1 cellular context compared by ENCODE assay signal in genomic region chr4:3784469-3785291, GRCh38.
TF ChIP-seq lines count a peak whose summit lies in the region.

No MANE protein-coding gene starts in this region.

TF ChIP-seq in HepG2, 621 proteins besides CTCF, POLR2A, EP300 and RAD21 (continued from another document and continues in another):
- TF ChIP-seq, protein P1, sequence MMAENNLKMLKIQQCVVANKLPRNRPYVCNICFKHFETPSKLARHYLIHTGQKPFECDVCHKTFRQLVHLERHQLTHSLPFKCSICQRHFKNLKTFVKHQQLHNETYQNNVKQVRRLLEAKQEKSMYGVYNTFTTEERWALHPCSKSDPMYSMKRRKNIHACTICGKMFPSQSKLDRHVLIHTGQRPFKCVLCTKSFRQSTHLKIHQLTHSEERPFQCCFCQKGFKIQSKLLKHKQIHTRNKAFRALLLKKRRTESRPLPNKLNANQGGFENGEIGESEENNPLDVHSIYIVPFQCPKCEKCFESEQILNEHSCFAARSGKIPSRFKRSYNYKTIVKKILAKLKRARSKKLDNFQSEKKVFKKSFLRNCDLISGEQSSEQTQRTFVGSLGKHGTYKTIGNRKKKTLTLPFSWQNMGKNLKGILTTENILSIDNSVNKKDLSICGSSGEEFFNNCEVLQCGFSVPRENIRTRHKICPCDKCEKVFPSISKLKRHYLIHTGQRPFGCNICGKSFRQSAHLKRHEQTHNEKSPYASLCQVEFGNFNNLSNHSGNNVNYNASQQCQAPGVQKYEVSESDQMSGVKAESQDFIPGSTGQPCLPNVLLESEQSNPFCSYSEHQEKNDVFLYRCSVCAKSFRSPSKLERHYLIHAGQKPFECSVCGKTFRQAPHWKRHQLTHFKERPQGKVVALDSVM (CRISPR knock-in tag; IDR thresholded peaks at IDR 0.05) = 0 out of 2 replicates have a peak, but pooled peaks have one; percentile 38
- TF ChIP-seq LCORL (IDR thresholded peaks at IDR 0.05) = no peak
- TF ChIP-seq LCORL (CRISPR knock-in tag; IDR thresholded peaks at IDR 0.05) = peak; percentile 99
- TF ChIP-seq ZNF230 (CRISPR knock-in tag; IDR thresholded peaks at IDR 0.05) = no peak; the same call in 1 of the 2 replicates
- TF ChIP-seq ZNF543 (CRISPR knock-in tag; IDR thresholded peaks at IDR 0.05) = peak; percentile 32; the same call in 1 of the 2 replicates
- TF ChIP-seq ZNF761 (CRISPR knock-in tag; conservative IDR thresholded peaks at IDR 0.05) = peak; percentile 47; the same call in 1 of the 2 replicates
- TF ChIP-seq AKAP8 (CRISPR knock-in tag; IDR thresholded peaks at IDR 0.05) = peak; percentile 76; the same call in 1 of the 2 replicates
- TF ChIP-seq CREM (IDR thresholded peaks at IDR 0.05) = peak; percentile 84
- no peak for TF ChIP-seq CREM (CRISPR knock-in tag; IDR thresholded peaks at IDR 0.05)
- TF ChIP-seq NKX3-1 (CRISPR knock-in tag; IDR thresholded peaks at IDR 0.05) = peak; percentile 91; the same call in 1 of the 2 replicates
- TF ChIP-seq NR2C2 (CRISPR knock-in tag; IDR thresholded peaks at IDR 0.05; ENCODE audit: borderline replicate concordance) = peak; percentile 78
- no peak for TF ChIP-seq TAF15 (IDR thresholded peaks at IDR 0.05; ENCODE audit: low read depth, low read length, poor library complexity, severe bottlenecking)
- TF ChIP-seq ZFP82 (CRISPR knock-in tag; IDR thresholded peaks at IDR 0.05; ENCODE audit: borderline replicate concordance) = no peak
- TF ChIP-seq HOXA9 (CRISPR knock-in tag; IDR thresholded peaks at IDR 0.05; ENCODE audit: borderline replicate concordance) = peak; percentile 65; the same call in 1 of the 2 replicates
- peak; percentile 100 for TF ChIP-seq SIX1 (CRISPR knock-in tag; IDR thresholded peaks at IDR 0.05; ENCODE audit: borderline replicate concordance)
- TF ChIP-seq ZNF749 (CRISPR knock-in tag; IDR thresholded peaks at IDR 0.05; ENCODE audit: borderline replicate concordance) = no peak
- TF ChIP-seq THAP11 (CRISPR knock-in tag; IDR thresholded peaks at IDR 0.05) = peak; percentile 52; the same call in 1 of the 2 replicates
- no peak for TF ChIP-seq SIN3B (IDR thresholded peaks at IDR 0.05; ENCODE audit: low read length)
- no peak for TF ChIP-seq ZNF180 (CRISPR knock-in tag; IDR thresholded peaks at IDR 0.05; ENCODE audit: borderline replicate concordance, low read depth)
- TF ChIP-seq ATM (IDR thresholded peaks at IDR 0.05; ENCODE audit: borderline replicate concordance) = no peak
- 0 out of 2 replicates have a peak, but pooled peaks have one; percentile 46 for TF ChIP-seq HMG20B (CRISPR knock-in tag; conservative IDR thresholded peaks at IDR 0.05)
- TF ChIP-seq ZNF879 (CRISPR knock-in tag; IDR thresholded peaks at IDR 0.05) = 0 out of 2 replicates have a peak, but pooled peaks have one; percentile 88
- peak; percentile 81; the same call in 1 of the 2 replicates for TF ChIP-seq ZNF160 (CRISPR knock-in tag; IDR thresholded peaks at IDR 0.05)
- TF ChIP-seq MTA3 (CRISPR knock-in tag; IDR thresholded peaks at IDR 0.05) = no peak
- peak; percentile 87; the same call in 1 of the 2 replicates for TF ChIP-seq KLF11 (CRISPR knock-in tag; IDR thresholded peaks at IDR 0.05)
- peak; percentile 24 for TF ChIP-seq ZNF18 (CRISPR knock-in tag; IDR thresholded peaks at IDR 0.05; ENCODE audit: insufficient replicate concordance)
- peak; percentile 71; the same call in 1 of the 2 replicates for TF ChIP-seq ZNF841 (CRISPR knock-in tag; IDR thresholded peaks at IDR 0.05; ENCODE audit: borderline replicate concordance)
- TF ChIP-seq ZNF598 (CRISPR knock-in tag; IDR thresholded peaks at IDR 0.05; ENCODE audit: borderline replicate concordance) = peak; percentile 53; the same call in 1 of the 2 replicates
- TF ChIP-seq ZNF253 (CRISPR knock-in tag; IDR thresholded peaks at IDR 0.05; ENCODE audit: borderline replicate concordance) = peak; percentile 90; the same call in 1 of the 2 replicates
- TF ChIP-seq SMARCC2 (IDR thresholded peaks at IDR 0.05) = no peak
- no peak; the same call in 1 of the 2 replicates for TF ChIP-seq ELK4 (CRISPR knock-in tag; IDR thresholded peaks at IDR 0.05; ENCODE audit: borderline replicate concordance)
- TF ChIP-seq, protein P2, sequence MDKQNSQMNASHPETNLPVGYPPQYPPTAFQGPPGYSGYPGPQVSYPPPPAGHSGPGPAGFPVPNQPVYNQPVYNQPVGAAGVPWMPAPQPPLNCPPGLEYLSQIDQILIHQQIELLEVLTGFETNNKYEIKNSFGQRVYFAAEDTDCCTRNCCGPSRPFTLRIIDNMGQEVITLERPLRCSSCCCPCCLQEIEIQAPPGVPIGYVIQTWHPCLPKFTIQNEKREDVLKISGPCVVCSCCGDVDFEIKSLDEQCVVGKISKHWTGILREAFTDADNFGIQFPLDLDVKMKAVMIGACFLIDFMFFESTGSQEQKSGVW (CRISPR knock-in tag; IDR thresholded peaks at IDR 0.05; ENCODE audit: borderline replicate concordance) = no peak
- no peak for TF ChIP-seq SRF (IDR thresholded peaks at IDR 0.05; ENCODE audit: low read depth, low read length)
- TF ChIP-seq RFX3 (CRISPR knock-in tag; IDR thresholded peaks at IDR 0.05) = no peak
- peak; percentile 72; the same call in 1 of the 2 replicates for TF ChIP-seq ZBTB20 (CRISPR knock-in tag; IDR thresholded peaks at IDR 0.05; ENCODE audit: borderline replicate concordance, low read depth)
- TF ChIP-seq CBX2 (IDR thresholded peaks at IDR 0.05; ENCODE audit: low read depth, low read length) = no peak
- TF ChIP-seq CBX2 (CRISPR knock-in tag; IDR thresholded peaks at IDR 0.05; ENCODE audit: low read depth) = peak; percentile 69; the same call in 1 of the 2 replicates
- TF ChIP-seq, protein P3, sequence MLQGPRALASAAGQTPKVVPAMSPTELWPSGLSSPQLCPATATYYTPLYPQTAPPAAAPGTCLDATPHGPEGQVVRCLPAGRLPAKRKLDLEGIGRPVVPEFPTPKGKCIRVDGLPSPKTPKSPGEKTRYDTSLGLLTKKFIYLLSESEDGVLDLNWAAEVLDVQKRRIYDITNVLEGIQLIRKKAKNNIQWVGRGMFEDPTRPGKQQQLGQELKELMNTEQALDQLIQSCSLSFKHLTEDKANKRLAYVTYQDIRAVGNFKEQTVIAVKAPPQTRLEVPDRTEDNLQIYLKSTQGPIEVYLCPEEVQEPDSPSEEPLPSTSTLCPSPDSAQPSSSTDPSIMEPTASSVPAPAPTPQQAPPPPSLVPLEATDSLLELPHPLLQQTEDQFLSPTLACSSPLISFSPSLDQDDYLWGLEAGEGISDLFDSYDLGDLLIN (CRISPR knock-in tag; IDR thresholded peaks at IDR 0.05; ENCODE audit: borderline replicate concordance) = peak; percentile 52; the same call in 1 of the 2 replicates
- TF ChIP-seq POLR2AphosphoS5 (IDR thresholded peaks at IDR 0.05; ENCODE audit: low read depth, low read length) = no peak
- 0 out of 2 replicates have a peak, but pooled peaks have one; percentile 33 for TF ChIP-seq ZNF678 (CRISPR knock-in tag; IDR thresholded peaks at IDR 0.05)
- 0 out of 2 replicates have a peak, but pooled peaks have one; percentile 79 for TF ChIP-seq NFATC3 (CRISPR knock-in tag; IDR thresholded peaks at IDR 0.05)
- TF ChIP-seq WIZ (CRISPR knock-in tag; IDR thresholded peaks at IDR 0.05) = peak; percentile 89
- TF ChIP-seq, protein P4, sequence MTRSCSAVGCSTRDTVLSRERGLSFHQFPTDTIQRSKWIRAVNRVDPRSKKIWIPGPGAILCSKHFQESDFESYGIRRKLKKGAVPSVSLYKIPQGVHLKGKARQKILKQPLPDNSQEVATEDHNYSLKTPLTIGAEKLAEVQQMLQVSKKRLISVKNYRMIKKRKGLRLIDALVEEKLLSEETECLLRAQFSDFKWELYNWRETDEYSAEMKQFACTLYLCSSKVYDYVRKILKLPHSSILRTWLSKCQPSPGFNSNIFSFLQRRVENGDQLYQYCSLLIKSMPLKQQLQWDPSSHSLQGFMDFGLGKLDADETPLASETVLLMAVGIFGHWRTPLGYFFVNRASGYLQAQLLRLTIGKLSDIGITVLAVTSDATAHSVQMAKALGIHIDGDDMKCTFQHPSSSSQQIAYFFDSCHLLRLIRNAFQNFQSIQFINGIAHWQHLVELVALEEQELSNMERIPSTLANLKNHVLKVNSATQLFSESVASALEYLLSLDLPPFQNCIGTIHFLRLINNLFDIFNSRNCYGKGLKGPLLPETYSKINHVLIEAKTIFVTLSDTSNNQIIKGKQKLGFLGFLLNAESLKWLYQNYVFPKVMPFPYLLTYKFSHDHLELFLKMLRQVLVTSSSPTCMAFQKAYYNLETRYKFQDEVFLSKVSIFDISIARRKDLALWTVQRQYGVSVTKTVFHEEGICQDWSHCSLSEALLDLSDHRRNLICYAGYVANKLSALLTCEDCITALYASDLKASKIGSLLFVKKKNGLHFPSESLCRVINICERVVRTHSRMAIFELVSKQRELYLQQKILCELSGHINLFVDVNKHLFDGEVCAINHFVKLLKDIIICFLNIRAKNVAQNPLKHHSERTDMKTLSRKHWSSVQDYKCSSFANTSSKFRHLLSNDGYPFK (CRISPR knock-in tag; IDR thresholded peaks at IDR 0.05; ENCODE audit: borderline replicate concordance) = peak; percentile 59; the same call in 1 of the 2 replicates
- peak; percentile 99 for TF ChIP-seq ZNF687 (CRISPR knock-in tag; IDR thresholded peaks at IDR 0.05)
- TF ChIP-seq FOXM1 (CRISPR knock-in tag; IDR thresholded peaks at IDR 0.05) = no peak
- TF ChIP-seq KDM1A (CRISPR knock-in tag; IDR thresholded peaks at IDR 0.05) = peak; percentile 48
- no peak for TF ChIP-seq AGO2 (optimal IDR thresholded peaks at IDR 0.05; ENCODE audit: low read depth, low read length)
- TF ChIP-seq, protein P5, sequence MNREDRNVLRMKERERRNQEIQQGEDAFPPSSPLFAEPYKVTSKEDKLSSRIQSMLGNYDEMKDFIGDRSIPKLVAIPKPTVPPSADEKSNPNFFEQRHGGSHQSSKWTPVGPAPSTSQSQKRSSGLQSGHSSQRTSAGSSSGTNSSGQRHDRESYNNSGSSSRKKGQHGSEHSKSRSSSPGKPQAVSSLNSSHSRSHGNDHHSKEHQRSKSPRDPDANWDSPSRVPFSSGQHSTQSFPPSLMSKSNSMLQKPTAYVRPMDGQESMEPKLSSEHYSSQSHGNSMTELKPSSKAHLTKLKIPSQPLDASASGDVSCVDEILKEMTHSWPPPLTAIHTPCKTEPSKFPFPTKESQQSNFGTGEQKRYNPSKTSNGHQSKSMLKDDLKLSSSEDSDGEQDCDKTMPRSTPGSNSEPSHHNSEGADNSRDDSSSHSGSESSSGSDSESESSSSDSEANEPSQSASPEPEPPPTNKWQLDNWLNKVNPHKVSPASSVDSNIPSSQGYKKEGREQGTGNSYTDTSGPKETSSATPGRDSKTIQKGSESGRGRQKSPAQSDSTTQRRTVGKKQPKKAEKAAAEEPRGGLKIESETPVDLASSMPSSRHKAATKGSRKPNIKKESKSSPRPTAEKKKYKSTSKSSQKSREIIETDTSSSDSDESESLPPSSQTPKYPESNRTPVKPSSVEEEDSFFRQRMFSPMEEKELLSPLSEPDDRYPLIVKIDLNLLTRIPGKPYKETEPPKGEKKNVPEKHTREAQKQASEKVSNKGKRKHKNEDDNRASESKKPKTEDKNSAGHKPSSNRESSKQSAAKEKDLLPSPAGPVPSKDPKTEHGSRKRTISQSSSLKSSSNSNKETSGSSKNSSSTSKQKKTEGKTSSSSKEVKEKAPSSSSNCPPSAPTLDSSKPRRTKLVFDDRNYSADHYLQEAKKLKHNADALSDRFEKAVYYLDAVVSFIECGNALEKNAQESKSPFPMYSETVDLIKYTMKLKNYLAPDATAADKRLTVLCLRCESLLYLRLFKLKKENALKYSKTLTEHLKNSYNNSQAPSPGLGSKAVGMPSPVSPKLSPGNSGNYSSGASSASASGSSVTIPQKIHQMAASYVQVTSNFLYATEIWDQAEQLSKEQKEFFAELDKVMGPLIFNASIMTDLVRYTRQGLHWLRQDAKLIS (CRISPR knock-in tag; IDR thresholded peaks at IDR 0.05) = no peak
